ENCODE assay signal across 8 cellular contexts in the genomic region with DNA sequence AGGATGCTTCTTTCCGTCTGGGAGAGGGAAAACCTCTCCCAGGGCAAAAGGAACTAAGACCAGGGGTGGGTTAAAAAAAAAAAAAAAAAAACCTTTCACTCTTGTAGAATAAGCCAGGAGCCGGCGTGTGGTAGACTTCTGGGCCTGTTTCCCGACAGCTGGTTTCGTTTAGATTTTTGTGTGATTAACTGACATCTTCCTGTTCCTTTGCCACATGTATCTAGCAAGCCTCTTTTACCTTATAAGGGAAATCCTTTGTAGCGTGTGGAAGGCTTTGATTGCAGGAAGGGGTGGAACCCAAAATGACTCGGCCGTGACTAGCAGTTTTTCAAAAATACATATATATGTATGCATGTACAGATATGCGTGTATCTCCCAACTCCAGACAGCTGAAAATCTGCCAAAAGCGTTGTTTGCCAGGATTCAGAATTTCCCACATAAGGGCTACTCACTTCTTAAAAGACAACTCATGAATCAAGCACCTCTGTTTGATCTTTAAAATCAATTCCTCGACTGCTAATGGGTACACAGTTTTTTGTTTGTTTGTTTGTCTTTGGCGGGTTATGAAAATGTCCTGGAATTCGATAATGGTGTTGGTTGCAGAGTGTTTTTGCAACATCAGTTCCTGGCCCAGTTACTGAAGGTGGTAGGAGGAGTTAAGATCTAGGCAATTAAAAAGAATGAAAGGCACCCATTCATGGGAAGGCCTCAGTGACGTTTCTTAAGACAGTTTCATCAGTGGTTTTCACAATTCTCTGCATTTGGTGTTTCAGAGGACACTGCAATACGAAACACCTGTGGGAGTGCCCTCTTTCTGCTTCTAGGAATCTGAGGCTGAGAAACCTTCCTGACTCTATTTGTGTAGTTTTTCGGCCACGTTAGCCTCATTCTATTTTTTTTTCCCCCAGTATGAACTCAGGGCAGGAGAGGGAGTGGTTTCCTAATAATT. TPM values are rescaled to one million over a fixed set of nuclear protein-coding genes. Genes with fewer than 3 reads are reported as not detected.
DNase-seq lines count a peak whose midpoint lies in the region; ATAC-seq and FAIRE-seq lines count a peak whose summit lies in the region.

No MANE protein-coding gene starts in this region.

- H3K4me1 Mint-ChIP-seq in activated CD8-positive, alpha-beta T cell treated with anti-CD3 and anti-CD28 coated beads, Interleukin-2, amount 10 ng/mL, durations not matched to agents 7 days and 5 days (ENCODE audit: low read depth) = peaks cover 72% of the 10 kb centered on the region
- H3K4me1 Mint-ChIP-seq in stimulated activated naive CD8-positive, alpha-beta T cell treated with anti-CD3 and anti-CD28 coated beads, Interleukin-15, Interleukin-2, amounts not matched to agents 100 ng/mL and 50 ng/mL, for 24 hours (ENCODE audit: low read depth) = peaks cover 79% of the 10 kb centered on the region

- H3K4me1 ChIP-seq in ES-I3 (ENCODE audit: insufficient read depth, low read length) (peaks cover 16% of the 10 kb centered on the region), mononuclear cell (ENCODE audit: insufficient read depth, low read length) (peaks cover 85% of the 10 kb centered on the region)

- no peaks in the 10 kb centered on the region for H3K9me3 Mint-ChIP-seq in activated CD8-positive, alpha-beta T cell treated with anti-CD3 and anti-CD28 coated beads, Interleukin-2, amount 10 ng/mL, durations not matched to agents 7 days and 5 days (ENCODE audit: insufficient read depth)
- no peaks in the 10 kb centered on the region for H3K9me3 Mint-ChIP-seq in stimulated activated naive CD8-positive, alpha-beta T cell treated with anti-CD3 and anti-CD28 coated beads, Interleukin-15, Interleukin-2, amounts not matched to agents 100 ng/mL and 50 ng/mL, for 24 hours

- H3K4me3 ChIP-seq in mononuclear cell (ENCODE audit: low read length) = peak overlapping the region; percentile 80

- H3K27me3 ChIP-seq in mononuclear cell (ENCODE audit: insufficient read depth, low read length) = no peaks in the 10 kb centered on the region

- POLR2A ChIA-PET in activated CD8-positive, alpha-beta T cell treated with anti-CD3 and anti-CD28 coated beads, Interleukin-2, amount 10 ng/mL, durations not matched to agents 7 days and 5 days (lab: Charles Lee) = interaction anchor here (0.7 to 4.1 kb wide), 9 partner anchors 8 to 581 kb away, joined by 3 to 20 read pairs (median 3); a partner anchor contains a TSS

- H3K9ac ChIP-seq in ES-I3 (ENCODE audit: low read depth, low read length) = peak overlapping the region; percentile 96

- peak; percentile 98 for DNase-seq in HCEC 1CT
- peak; percentile 45 for DNase-seq in NCI-H69 (lab: John Stamatoyannopoulos, UW)
- peak; percentile 88 for DNase-seq in activated CD8-positive, alpha-beta T cell treated with anti-CD3 and anti-CD28 coated beads, Interleukin-2, amount 10 ng/mL, durations not matched to agents 7 days and 5 days
- no peak for DNase-seq in NCI-H1417 (lab: John Stamatoyannopoulos, UW)

- H3K27me3 Mint-ChIP-seq in activated CD8-positive, alpha-beta T cell treated with anti-CD3 and anti-CD28 coated beads, Interleukin-2, amount 10 ng/mL, durations not matched to agents 7 days and 5 days (ENCODE audit: low read depth) = no peaks in the 10 kb centered on the region
- no peaks in the 10 kb centered on the region for H3K27me3 Mint-ChIP-seq in stimulated activated naive CD8-positive, alpha-beta T cell treated with anti-CD3 and anti-CD28 coated beads, Interleukin-15, Interleukin-2, amounts not matched to agents 100 ng/mL and 50 ng/mL, for 24 hours

- peak; percentile 65 for ATAC-seq in activated CD8-positive, alpha-beta T cell treated with anti-CD3 and anti-CD28 coated beads, Interleukin-2, amount 10 ng/mL, durations not matched to agents 7 days and 5 days

- H3K36me3 Mint-ChIP-seq in activated CD8-positive, alpha-beta T cell treated with anti-CD3 and anti-CD28 coated beads, Interleukin-2, amount 10 ng/mL, durations not matched to agents 7 days and 5 days (ENCODE audit: low read depth) = peaks cover 68% of the 10 kb centered on the region
- peaks cover 61% of the 10 kb centered on the region for H3K36me3 Mint-ChIP-seq in stimulated activated naive CD8-positive, alpha-beta T cell treated with anti-CD3 and anti-CD28 coated beads, Interleukin-15, Interleukin-2, amounts not matched to agents 100 ng/mL and 50 ng/mL, for 24 hours (ENCODE audit: low read depth)

- H3K4me3 Mint-ChIP-seq in activated CD8-positive, alpha-beta T cell treated with anti-CD3 and anti-CD28 coated beads, Interleukin-2, amount 10 ng/mL, durations not matched to agents 7 days and 5 days = peak overlapping the region; percentile 82
- peak overlapping the region; percentile 87 for H3K4me3 Mint-ChIP-seq in stimulated activated naive CD8-positive, alpha-beta T cell treated with anti-CD3 and anti-CD28 coated beads, Interleukin-15, Interleukin-2, amounts not matched to agents 100 ng/mL and 50 ng/mL, for 24 hours

- H3K36me3 ChIP-seq in ES-I3 (ENCODE audit: insufficient read depth, low read length) = peaks cover 22% of the 10 kb centered on the region

- CTCF ChIA-PET in activated CD8-positive, alpha-beta T cell treated with anti-CD3 and anti-CD28 coated beads, Interleukin-2, amount 10 ng/mL, durations not matched to agents 7 days and 5 days (lab: Charles Lee) = interaction anchor here (0.7 to 9.1 kb wide), 7 partner anchors 8 to 526 kb away, joined by 3 to 92 read pairs (median 4); no protein-coding TSS in a partner anchor

- H3K27ac Mint-ChIP-seq in activated CD8-positive, alpha-beta T cell treated with anti-CD3 and anti-CD28 coated beads, Interleukin-2, amount 10 ng/mL, durations not matched to agents 7 days and 5 days = peak overlapping the region; percentile 96
- H3K27ac Mint-ChIP-seq in stimulated activated naive CD8-positive, alpha-beta T cell treated with anti-CD3 and anti-CD28 coated beads, Interleukin-15, Interleukin-2, amounts not matched to agents 100 ng/mL and 50 ng/mL, for 24 hours = peak overlapping the region; percentile 97

- no peaks in the 10 kb centered on the region for H3K9me3 ChIP-seq in ES-I3 (ENCODE audit: control insufficient read depth, insufficient read depth, low read length)
- no peaks in the 10 kb centered on the region for H3K9me3 ChIP-seq in mononuclear cell (ENCODE audit: low read depth, low read length)

- peak; percentile 72 for FAIRE-seq in endometrium (lab: Jason Lieb, UNC)

RNA-seq across cellular contexts. Expression of a gene that starts 2.7 kb away (rescaled TPM):
- total RNA-seq in activated CD8-positive, alpha-beta T cell treated with anti-CD3 and anti-CD28 coated beads, Interleukin-2, amount 10 ng/mL, durations not matched to agents 7 days and 5 days = 100 to 1,000 TPM; 424 to 436 TPM
- 180 TPM for total RNA-seq in mononuclear cell

RNA-seq across cellular contexts. Expression of a gene that starts 32.7 kb away (rescaled TPM):
- 100 to 1,000 TPM; 156 to 167 TPM for total RNA-seq in activated CD8-positive, alpha-beta T cell treated with anti-CD3 and anti-CD28 coated beads, Interleukin-2, amount 10 ng/mL, durations not matched to agents 7 days and 5 days
- 107 TPM for total RNA-seq in mononuclear cell

Comparison
In these comparisons a context has a peak if more than half of its experiments do, and no peak if none do; other contexts are left out.
1. DNase-seq: peak in HCEC 1CT (single experiment), NCI-H69 (single experiment) and activated CD8-positive, alpha-beta T cell treated with anti-CD3 and anti-CD28 coated beads, Interleukin-2, amount 10 ng/mL, durations not matched to agents 7 days and 5 days (single experiment); none in NCI-H1417 (0 of 3).